20 cellular contexts compared by ENCODE assay signal in genomic region chr6:132459605-132459952, GRCh38. TPM values are rescaled to one million over a fixed set of nuclear protein-coding genes. Genes with fewer than 3 reads are reported as not detected.
"Had no signal": no experiment of that assay in that cellular context is flagged by ENCODE, and none has a peak within 500 bp of the region (broad histone marks: within the 10 kb centered on the region; RNA-seq: fewer than 3 reads in every experiment).

No MANE protein-coding gene starts in this region.

- H3K27me3 ChIP-seq: foreskin keratinocyte, hepatocyte, right atrium auricular region, tibial artery, upper lobe of left lung, uterus had no signal

- H3K9me3 Mint-ChIP-seq: endodermal cell; naive thymus-derived CD8-positive, alpha-beta T cell; stimulated activated naive CD8-positive, alpha-beta T cell treated with anti-CD3 and anti-CD28 coated beads, Interleukin-15, Interleukin-2, amounts not matched to agents 100 ng/mL and 50 ng/mL, for 24 hours had no signal

- H3K4me1 ChIP-seq: foreskin keratinocyte, tibial artery, upper lobe of left lung, uterus had no signal

- H3K79me2 ChIP-seq: hepatocyte had no signal

- FAIRE-seq: endothelial cell of umbilical vein, small intestine had no signal

- H3K27me3 Mint-ChIP-seq: naive thymus-derived CD8-positive, alpha-beta T cell; stimulated activated naive CD8-positive, alpha-beta T cell treated with anti-CD3 and anti-CD28 coated beads, Interleukin-15, Interleukin-2, amounts not matched to agents 100 ng/mL and 50 ng/mL, for 24 hours had no signal

- H3K27ac ChIP-seq: coronary artery, foreskin keratinocyte, hepatocyte, right atrium auricular region, tibial artery, upper lobe of left lung, uterus had no signal

- H3K9me3 ChIP-seq: right atrium auricular region, tibial artery, upper lobe of left lung, uterus had no signal

- H3K4me1 Mint-ChIP-seq: endodermal cell had no signal

- ATAC-seq: foreskin keratinocyte; left colon; left ventricle myocardium superior; naive thymus-derived CD8-positive, alpha-beta T cell had no signal

- H3K4me2 ChIP-seq: hepatocyte had no signal

- H2AFZ ChIP-seq: hepatocyte had no signal

- H3K36me3 ChIP-seq: uterus had no signal

- H3K27ac Mint-ChIP-seq: endodermal cell; stimulated activated naive CD8-positive, alpha-beta T cell treated with anti-CD3 and anti-CD28 coated beads, Interleukin-15, Interleukin-2, amounts not matched to agents 100 ng/mL and 50 ng/mL, for 24 hours had no signal

- H3K4me3 Mint-ChIP-seq: endodermal cell; naive thymus-derived CD8-positive, alpha-beta T cell; stimulated activated naive CD8-positive, alpha-beta T cell treated with anti-CD3 and anti-CD28 coated beads, Interleukin-15, Interleukin-2, amounts not matched to agents 100 ng/mL and 50 ng/mL, for 24 hours had no signal

- H3K4me3 ChIP-seq: coronary artery, hepatocyte, lung, right atrium auricular region, tibial artery, upper lobe of left lung, uterus had no signal

- DNase-seq: effector CD4-positive, alpha-beta T cell; endodermal cell; erythroblast; foreskin keratinocyte; head of caudate nucleus; left colon; left ventricle myocardium superior; naive thymus-derived CD8-positive, alpha-beta T cell; posterior cingulate gyrus; small intestine; stimulated activated CD4-positive, alpha-beta T cell treated with anti-CD3 and anti-CD28 coated beads, Interleukin-12 subunit alpha, Interleukin-12 subunit beta, amount 100 ng/mL, for 4 hours; tibial artery; upper lobe of left lung; uterus had no signal

RNA-seq across cellular contexts. Expression of gene MOXD1, which starts 58.3 kb away (rescaled TPM):
- total RNA-seq: endothelial cell of umbilical vein had no signal
- polyA plus RNA-seq: naive thymus-derived CD8-positive, alpha-beta T cell had no signal
